Comparison of ENCODE assay signal across 1 cellular context in the genomic region with DNA sequence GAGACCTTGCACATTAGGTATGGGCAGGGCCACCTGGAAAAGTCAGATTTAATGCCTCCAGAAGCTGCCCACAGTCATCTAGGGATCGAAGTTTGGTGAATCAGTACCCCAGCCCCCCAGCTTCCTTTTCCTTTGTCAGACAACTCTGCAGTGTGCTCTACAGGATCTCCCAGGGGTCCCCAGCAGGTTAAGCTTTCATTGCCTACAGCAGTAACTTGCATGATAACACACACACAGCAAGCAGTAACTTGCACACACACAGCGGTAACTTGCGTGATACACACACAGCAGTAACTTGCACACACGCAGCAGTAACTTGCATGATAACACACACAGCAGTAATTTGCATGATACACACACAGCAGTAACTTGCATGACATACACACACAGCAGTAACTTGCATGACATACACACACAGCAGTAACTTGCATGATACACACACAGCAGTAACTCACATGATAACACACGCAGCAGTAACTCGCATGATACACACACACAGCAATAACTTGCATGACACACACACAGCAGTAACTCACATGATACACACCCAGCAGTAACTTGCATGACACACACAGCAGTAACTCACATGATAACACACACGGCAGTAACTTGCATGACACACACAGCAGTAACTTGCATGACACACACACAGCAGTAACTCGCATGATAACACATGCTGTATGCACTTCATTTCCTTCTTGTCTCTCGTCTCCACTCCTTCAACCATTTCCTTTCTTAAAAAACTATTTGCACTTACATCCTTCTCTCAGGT.
TF ChIP-seq lines count a peak whose summit lies in the region.

No MANE protein-coding gene starts in this region.

TF ChIP-seq in SK-N-SH, 30 proteins besides CTCF, POLR2A, EP300 and RAD21 (continued from another document):
- TF ChIP-seq, protein P1, sequence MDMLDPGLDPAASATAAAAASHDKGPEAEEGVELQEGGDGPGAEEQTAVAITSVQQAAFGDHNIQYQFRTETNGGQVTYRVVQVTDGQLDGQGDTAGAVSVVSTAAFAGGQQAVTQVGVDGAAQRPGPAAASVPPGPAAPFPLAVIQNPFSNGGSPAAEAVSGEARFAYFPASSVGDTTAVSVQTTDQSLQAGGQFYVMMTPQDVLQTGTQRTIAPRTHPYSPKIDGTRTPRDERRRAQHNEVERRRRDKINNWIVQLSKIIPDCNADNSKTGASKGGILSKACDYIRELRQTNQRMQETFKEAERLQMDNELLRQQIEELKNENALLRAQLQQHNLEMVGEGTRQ (IDR thresholded peaks at IDR 0.05; ENCODE audit: borderline replicate concordance, low read depth, low read length) = no peak
- no peak for TF ChIP-seq SMC3 (IDR thresholded peaks at IDR 0.05; ENCODE audit: low read depth, low read length)
- TF ChIP-seq FOXJ3 (CRISPR knock-in tag; IDR thresholded peaks at IDR 0.05) = no peak
- no peak for TF ChIP-seq ELF1 (IDR thresholded peaks at IDR 0.05)
